ENCODE assay signal across 8 cellular contexts in genomic region chrX:19682712-19683331, GRCh38.
A peak's percentile ranks its signal among the peaks of the same experiment; 100 is the strongest.
DNase-seq lines count a peak whose midpoint lies in the region; ATAC-seq lines count a peak whose summit lies in the region.

No MANE protein-coding gene starts in this region.

- no peaks in the 10 kb centered on the region for H3K9me3 ChIP-seq in BLaER1 treated with 17β-estradiol and CSF1 and Interleukin-3, amounts not matched to agents 10 nM and 100 nM (replicated peaks in 1 of 11)
- no peaks in the 10 kb centered on the region for H3K9me3 ChIP-seq in KOPT-K1 (ENCODE audit: insufficient read depth, low read length, poor library complexity, severe bottlenecking)

- H3K56ac ChIP-seq in mesendoderm (ENCODE audit: low read length) = no peak overlapping the region

- peaks cover 54% of the 10 kb centered on the region for H3K36me3 Mint-ChIP-seq in activated CD4-positive, alpha-beta T cell treated with anti-CD3 and anti-CD28 coated beads, Interleukin-2, amount 10 ng/mL, durations not matched to agents 7 days and 5 days (ENCODE audit: low read depth)

- peak overlapping the region; percentile 94 for H3K27ac Mint-ChIP-seq in activated CD4-positive, alpha-beta T cell treated with anti-CD3 and anti-CD28 coated beads, Interleukin-2, amount 10 ng/mL, durations not matched to agents 7 days and 5 days

- H3K18ac ChIP-seq in mesendoderm (ENCODE audit: low read length) = no peak overlapping the region

- H4K20me1 ChIP-seq in BLaER1 treated with 17β-estradiol and CSF1 and Interleukin-3, amounts not matched to agents 10 nM and 100 nM = peaks cover 0 to 26% (median 13%) of the 10 kb centered on the region in 11 experiments; a peak in 11 of 22 replicates

- no peak overlapping the region for H3K23ac ChIP-seq in mesendoderm (ENCODE audit: low read length)

- peak; percentile 73 for ATAC-seq in GM21423 (IDR thresholded peaks at IDR 0.05; ENCODE audit: unreplicated experiment)

- no peak overlapping the region for H3K4me3 ChIP-seq in BLaER1 treated with 17β-estradiol and CSF1 and Interleukin-3, amounts not matched to agents 10 nM and 100 nM
- no peak overlapping the region for H3K4me3 ChIP-seq in mesendoderm (ENCODE audit: low read length)

- peak overlapping the region; percentile 58 for H3K4me3 Mint-ChIP-seq in activated CD4-positive, alpha-beta T cell treated with anti-CD3 and anti-CD28 coated beads, Interleukin-2, amount 10 ng/mL, durations not matched to agents 7 days and 5 days

- H3K27me3 Mint-ChIP-seq in activated CD4-positive, alpha-beta T cell treated with anti-CD3 and anti-CD28 coated beads, Interleukin-2, amount 10 ng/mL, durations not matched to agents 7 days and 5 days = no peaks in the 10 kb centered on the region

- H3K9me3 Mint-ChIP-seq in activated CD4-positive, alpha-beta T cell treated with anti-CD3 and anti-CD28 coated beads, Interleukin-2, amount 10 ng/mL, durations not matched to agents 7 days and 5 days = no peaks in the 10 kb centered on the region

- H3K27me3 ChIP-seq in BLaER1 treated with 17β-estradiol and CSF1 and Interleukin-3, amounts not matched to agents 10 nM and 100 nM = no peaks in the 10 kb centered on the region
- no peaks in the 10 kb centered on the region for H3K27me3 ChIP-seq in mesendoderm (ENCODE audit: insufficient read depth, low read length, poor library complexity)

- H3K4me2 ChIP-seq in BLaER1 treated with 17β-estradiol and CSF1 and Interleukin-3, amounts not matched to agents 10 nM and 100 nM = peak overlapping the region; percentile 19 to 62 (median 49)
- no peak overlapping the region for H3K4me2 ChIP-seq in mesendoderm (ENCODE audit: low read length)

- H3K4ac ChIP-seq in mesendoderm (ENCODE audit: low read depth, low read length) = no peak overlapping the region

- no peak overlapping the region for H2AK5ac ChIP-seq in mesendoderm (ENCODE audit: low read length)

- POLR2A ChIA-PET in activated CD4-positive, alpha-beta T cell treated with anti-CD3 and anti-CD28 coated beads, Interleukin-2, amount 10 ng/mL, durations not matched to agents 7 days and 5 days (lab: Charles Lee) = no interaction called here

- H3K36me3 ChIP-seq in BLaER1 treated with 17β-estradiol and CSF1 and Interleukin-3, amounts not matched to agents 10 nM and 100 nM = peaks cover 0 to 48% (median 20%) of the 10 kb centered on the region in 11 experiments; a peak in 14 of 22 replicates
- H3K36me3 ChIP-seq in KOPT-K1 (ENCODE audit: insufficient read depth, low read length) (peaks cover 40% of the 10 kb centered on the region), mesendoderm (ENCODE audit: control insufficient read depth, insufficient read depth, low read length) (no peaks in the 10 kb centered on the region)

- CTCF ChIA-PET in activated CD4-positive, alpha-beta T cell treated with anti-CD3 and anti-CD28 coated beads, Interleukin-2, amount 10 ng/mL, durations not matched to agents 7 days and 5 days (lab: Charles Lee) = interaction anchor here (0.6 to 3.4 kb wide), 5 partner anchors 11 to 68 kb away, joined by 3 to 11 read pairs (median 4); no protein-coding TSS in a partner anchor

- peak overlapping the region in 5 of 11 experiments; percentile 1 to 68 (median 54); a peak in 9 of 22 replicates for H3K27ac ChIP-seq in BLaER1 treated with 17β-estradiol and CSF1 and Interleukin-3, amounts not matched to agents 10 nM and 100 nM
- peak overlapping the region; percentile 58 for H3K27ac ChIP-seq in KOPT-K1 (ENCODE audit: low read depth, low read length, poor library complexity, severe bottlenecking)
- no peak overlapping the region for H3K27ac ChIP-seq in mesendoderm (ENCODE audit: low read depth, low read length)

- H3K4me1 Mint-ChIP-seq in activated CD4-positive, alpha-beta T cell treated with anti-CD3 and anti-CD28 coated beads, Interleukin-2, amount 10 ng/mL, durations not matched to agents 7 days and 5 days = peaks cover 82% of the 10 kb centered on the region

- peak overlapping the region in 3 of 11 experiments; percentile 7 to 39 (median 18); a peak in 2 of 22 replicates for H3K9ac ChIP-seq in BLaER1 treated with 17β-estradiol and CSF1 and Interleukin-3, amounts not matched to agents 10 nM and 100 nM
- no peak overlapping the region for H3K9ac ChIP-seq in mesendoderm (ENCODE audit: low read length)

- H2BK5ac ChIP-seq in mesendoderm (ENCODE audit: low read length) = no peak overlapping the region

- no peak overlapping the region for H2BK120ac ChIP-seq in mesendoderm (ENCODE audit: low read depth, low read length)

- peak; percentile 84 for DNase-seq in activated CD4-positive, alpha-beta T cell treated with anti-CD3 and anti-CD28 coated beads, Interleukin-2, amount 10 ng/mL, durations not matched to agents 7 days and 5 days
- DNase-seq in dedifferentiated amniotic fluid mesenchymal stem cell (ENCODE audit: extremely low spot score) (peak; percentile 87), mesendoderm (peak; percentile 85), OCI-M2 (lab: John Stamatoyannopoulos, UW; ENCODE audit: unreplicated experiment) (no peak)
- peak; percentile 45 to 52 for DNase-seq in stimulated activated CD8-positive, alpha-beta memory T cell treated with anti-CD3 and anti-CD28 coated beads, Interleukin-2, amount 100 ng/mL, for 1 hour (ENCODE audit: low read depth in 2 of 2)

- no peak overlapping the region for H4K8ac ChIP-seq in mesendoderm (ENCODE audit: low read depth, low read length)

- H3K79me1 ChIP-seq in mesendoderm (ENCODE audit: low read length) = no peaks in the 10 kb centered on the region

- no peaks in the 10 kb centered on the region for H3K79me2 ChIP-seq in mesendoderm (ENCODE audit: control insufficient read depth, insufficient read depth, low read length)

- peaks cover 28 to 79% (median 42%) of the 10 kb centered on the region in 10 experiments for H3K4me1 ChIP-seq in BLaER1 treated with 17β-estradiol and CSF1 and Interleukin-3, amounts not matched to agents 10 nM and 100 nM
- no peaks in the 10 kb centered on the region for H3K4me1 ChIP-seq in mesendoderm (ENCODE audit: control insufficient read depth, low read depth, low read length)

- H2BK15ac ChIP-seq in mesendoderm (replicated peaks; ENCODE audit: low read depth) = no peak overlapping the region

- no peak overlapping the region for H4K5ac ChIP-seq in mesendoderm (ENCODE audit: low read length)

- no CpG with 5 or more reads among the region's 11 CpGs for WGBS in mesendoderm (ENCODE audit: extremely low coverage, insufficient coverage, low lambda C conversion rate)
